ENCODE assay signal across 8 cellular contexts in the genomic region with DNA sequence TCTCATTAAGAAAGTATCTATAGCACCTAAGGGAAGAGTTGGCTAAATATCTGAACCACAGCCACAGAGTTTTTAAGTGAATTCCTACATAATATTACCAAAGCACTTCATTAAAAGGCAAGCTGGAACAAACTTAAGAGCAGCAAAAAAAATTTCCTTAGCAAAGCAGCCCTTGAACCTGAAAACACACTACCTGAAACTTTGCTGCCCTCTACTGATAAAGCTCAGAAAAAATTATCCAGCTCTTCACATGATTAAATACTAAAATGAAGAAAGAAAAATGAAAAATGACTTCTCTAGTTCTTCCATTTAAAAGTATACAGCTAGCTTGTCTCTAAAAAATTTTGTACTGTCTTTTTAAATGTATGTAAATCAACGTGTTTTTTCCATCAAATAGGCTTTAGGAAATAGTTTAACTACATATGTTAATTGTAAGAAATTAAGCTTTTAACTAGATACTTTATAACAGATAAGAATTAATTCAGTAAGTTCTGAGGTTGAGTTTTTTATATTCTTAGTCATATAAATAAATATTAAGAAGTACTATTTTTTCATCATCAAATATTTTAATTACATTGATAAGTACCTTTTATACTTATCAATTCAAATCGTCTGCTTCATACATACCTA.
DNase-seq lines count a peak whose midpoint lies in the region; ATAC-seq and TF ChIP-seq lines count a peak whose summit lies in the region.

No MANE protein-coding gene starts in this region.

- DNase-seq in GM10248 (ENCODE audit: extremely low spot score) (peak; percentile 13), NCI-H1048 (lab: John Stamatoyannopoulos, UW) (peak; percentile 34), body of pancreas (no peak), midbrain (lab: John Stamatoyannopoulos, UW) (peak; percentile 10), C1 segment of cervical spinal cord (lab: John Stamatoyannopoulos, UW) (no peak), SHP77 treated with DMSO at 0.1 percent for 48 hours (lab: John Stamatoyannopoulos, UW) (no peak)

- TF ChIP-seq POLR2A in body of pancreas (IDR thresholded peaks at IDR 0.05) = no peak

- no peaks in the 10 kb centered on the region for H3K9me3 ChIP-seq in body of pancreas

- CTCF ChIA-PET in GM10248 (lab: Yijun Ruan, JAX) = no interaction called here

- H3K27ac ChIP-seq in body of pancreas = no peak overlapping the region

- 28 to 31% methylated on average over 2 of the region's 2 CpGs for WGBS in body of pancreas, 2 donors

- no peaks in the 10 kb centered on the region for H3K4me1 ChIP-seq in body of pancreas

- H3K36me3 ChIP-seq in body of pancreas (replicated peaks in 1 of 2; ENCODE audit: insufficient read depth in 1 of 2, low read depth in 2 of 2) = no peaks in the 10 kb centered on the region

- ATAC-seq in body of pancreas (no peak), GM18502 (IDR thresholded peaks at IDR 0.05; ENCODE audit: poor library complexity, unreplicated experiment) (no peak), HG02610 (IDR thresholded peaks at IDR 0.05; ENCODE audit: unreplicated experiment) (no peak)

- H3K27me3 ChIP-seq in body of pancreas = no peaks in the 10 kb centered on the region

- intact Hi-C loops in body of pancreas (cut with DNase I) = no loop called here

- TF ChIP-seq CTCF in GM10248 (IDR thresholded peaks at IDR 0.05; ENCODE audit: control extremely low read depth, extremely low read depth, low read depth, missing control alignments) (peak; percentile 29), body of pancreas (IDR thresholded peaks at IDR 0.05) (peak in 6 of 7 experiments; percentile 41 to 56 (median 51))

- H3K4me3 ChIP-seq in body of pancreas = no peak overlapping the region

- POLR2A ChIA-PET in GM10248 (lab: Yijun Ruan, JAX) = no interaction called here

Comparison
In these comparisons a context has a peak if more than half of its experiments do, and no peak if none do; other contexts are left out.
1. DNase-seq: peak in GM10248 (single experiment), NCI-H1048 (single experiment) and midbrain (single experiment); none in body of pancreas (0 of 4), C1 segment of cervical spinal cord (0 of 14) and SHP77 treated with DMSO at 0.1 percent for 48 hours (single experiment).